ENCODE assay signal across 10 cellular contexts in the genomic region with DNA sequence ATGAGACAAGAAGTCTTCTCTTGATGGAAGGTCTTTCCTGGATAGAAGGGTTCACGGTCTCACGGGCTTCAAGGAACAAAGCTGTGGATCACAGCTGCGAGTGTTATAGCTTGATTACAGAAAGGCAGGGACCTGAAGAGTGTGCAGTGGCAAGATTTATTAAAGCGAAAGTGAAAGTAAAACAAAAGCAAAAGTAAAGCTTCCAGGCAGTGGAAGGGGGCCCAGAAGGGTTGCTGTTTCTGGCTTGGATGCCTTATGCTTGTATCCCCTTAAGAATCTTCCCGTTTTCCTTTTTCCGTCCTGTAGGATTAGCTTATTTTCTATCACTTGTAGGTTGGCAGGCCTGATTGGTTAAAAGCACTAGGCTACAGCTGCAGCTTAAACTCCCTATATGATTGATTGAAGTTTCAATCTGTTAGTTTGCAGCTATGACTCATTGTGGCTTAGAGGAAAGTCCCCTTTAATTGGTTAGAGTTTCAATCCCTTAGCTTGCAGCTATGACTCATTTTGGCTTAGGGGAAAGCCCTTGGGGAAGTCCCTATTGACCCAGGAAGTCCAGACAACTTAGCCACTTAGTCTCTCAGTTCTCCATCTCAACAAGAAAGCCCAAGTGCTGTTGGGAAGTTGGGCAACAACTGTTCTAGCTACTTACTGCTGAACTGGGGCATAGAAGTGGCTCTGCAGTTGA.
A peak's percentile ranks its signal among the peaks of the same experiment; 100 is the strongest.
DNase-seq lines count a peak whose midpoint lies in the region; ATAC-seq and TF ChIP-seq lines count a peak whose summit lies in the region.
"Had no signal": no experiment of that assay in that cellular context is flagged by ENCODE, and none has a peak within 500 bp of the region (broad histone marks: within the 10 kb centered on the region; RNA-seq: fewer than 3 reads in every experiment).

No MANE protein-coding gene starts in this region.

- no peaks in the 10 kb centered on the region for H3K4me1 ChIP-seq in HAP-1

- H3K9me3 ChIP-seq in HAP-1 = no peaks in the 10 kb centered on the region

- no peak for TF ChIP-seq CTCF in coronary artery (IDR thresholded peaks at IDR 0.05)

- no peak overlapping the region for H3K27ac ChIP-seq in coronary artery
- H3K27ac ChIP-seq: brain microvascular endothelial cell had no signal

- no peaks in the 10 kb centered on the region for H3K27me3 ChIP-seq in HAP-1 (ENCODE audit: low read depth)
- H3K27me3 ChIP-seq: brain microvascular endothelial cell had no signal

- in situ Hi-C loops in HAP-1 (cut with MboI; ENCODE audit: low sequenced_read_pairs) = no loop called here

- ATAC-seq in HG02759 (IDR thresholded peaks at IDR 0.05; ENCODE audit: unreplicated experiment) = peak; percentile 63

- DNase-seq in EH (ENCODE audit: low read depth) (peak; percentile 46), T-helper 1 cell (peak in 4 of 5 donors; percentile 5 to 32 (median 18)), left kidney (ENCODE audit: low read depth, low spot score) (peak; percentile 24), COLO668 (lab: John Stamatoyannopoulos, UW; ENCODE audit: unreplicated experiment) (no peak), coronary artery (ENCODE audit: low spot score) (no peak), HAP-1 (ENCODE audit: low spot score in 2 of 2) (no peak), occipital lobe (lab: John Stamatoyannopoulos, UW) (no peak)
- DNase-seq: brain microvascular endothelial cell, NCI-H510A treated with DMSO at 0.1 percent for 48 hours had no signal

- H3K36me3 ChIP-seq in HAP-1 (replicated peaks) = no peaks in the 10 kb centered on the region
- H3K36me3 ChIP-seq: brain microvascular endothelial cell had no signal

- H3K4me3 ChIP-seq in coronary artery = no peak overlapping the region
- no peak overlapping the region for H3K4me3 ChIP-seq in HAP-1

Comparison
In these comparisons a context has a peak if more than half of its experiments do, and no peak if none do; other contexts are left out.
1. DNase-seq: peak in EH (single experiment), T-helper 1 cell (4 of 5) and left kidney (single experiment); none in COLO668 (single experiment), coronary artery (single experiment), HAP-1 (0 of 2) and occipital lobe (single experiment).